In the genomic region with DNA sequence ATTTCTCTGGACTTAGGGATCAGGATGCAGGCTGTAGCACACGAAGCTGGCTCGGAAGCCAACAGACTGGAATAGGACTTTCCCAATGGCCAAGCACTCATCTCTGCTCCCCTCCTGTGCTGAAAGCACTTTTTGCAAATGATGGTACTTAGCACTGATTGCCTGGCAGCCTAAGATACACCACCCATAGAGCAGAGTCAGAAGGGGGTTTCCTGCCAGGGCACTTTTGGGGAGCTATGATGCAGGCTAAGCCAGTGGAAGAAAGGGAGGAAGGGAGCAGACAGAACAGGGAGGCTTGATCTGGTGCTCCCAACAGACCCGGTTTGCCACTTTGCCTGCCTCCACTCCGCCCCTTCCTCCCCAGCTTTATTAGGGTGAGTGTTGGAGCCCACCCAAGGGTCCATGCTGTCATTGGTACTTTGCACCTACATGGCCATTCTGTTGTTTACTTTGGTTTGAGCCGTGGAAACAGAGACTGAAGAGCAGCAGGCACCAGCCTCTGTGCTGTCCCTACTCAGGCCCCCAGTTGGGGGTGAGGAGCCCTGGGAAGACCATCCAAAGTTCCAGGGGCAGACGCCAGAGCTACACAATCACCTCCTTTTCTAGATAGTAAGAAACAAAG, we compare ENCODE assay signal across 1 cellular context.
TF ChIP-seq lines count a peak whose summit lies in the region.

No MANE protein-coding gene starts in this region.

TF ChIP-seq in HepG2, 621 proteins besides CTCF, POLR2A, EP300 and RAD21 (continued from another document):
- TF ChIP-seq YY1 (IDR thresholded peaks at IDR 0.05; ENCODE audit: insufficient read depth, insufficient replicate concordance, low read depth, low read length) (no peak), NFATC3 (CRISPR knock-in tag; IDR thresholded peaks at IDR 0.05) (no peak), ZSCAN21 (CRISPR knock-in tag; IDR thresholded peaks at IDR 0.05; ENCODE audit: borderline replicate concordance) (no peak; the same call in 1 of the 2 replicates), FOXA1 (IDR thresholded peaks at IDR 0.05) (no peak), FOXA1 (CRISPR knock-in tag; IDR thresholded peaks at IDR 0.05) (peak; percentile 86), XRCC5 (optimal IDR thresholded peaks at IDR 0.05; ENCODE audit: low read length) (peak; percentile 54), ATF7-NPFF (CRISPR knock-in tag; IDR thresholded peaks at IDR 0.05; ENCODE audit: low read depth) (no peak), ZNF546 (CRISPR knock-in tag; conservative IDR thresholded peaks at IDR 0.05) (no peak), ZC3H13 (CRISPR knock-in tag; IDR thresholded peaks at IDR 0.05) (no peak), ZNF282 (IDR thresholded peaks at IDR 0.05; ENCODE audit: partially characterized antibody) (no peak), ZNF10 (CRISPR knock-in tag; IDR thresholded peaks at IDR 0.05; ENCODE audit: borderline replicate concordance, low read depth) (no peak), ELF3 (CRISPR knock-in tag; IDR thresholded peaks at IDR 0.05) (no peak), ZNF367 (CRISPR knock-in tag; IDR thresholded peaks at IDR 0.05; ENCODE audit: borderline replicate concordance) (no peak), ZKSCAN1 (IDR thresholded peaks at IDR 0.05; ENCODE audit: low read length) (no peak), ZNF570 (CRISPR knock-in tag; IDR thresholded peaks at IDR 0.05; ENCODE audit: borderline replicate concordance) (no peak), ZFP37 (CRISPR knock-in tag; IDR thresholded peaks at IDR 0.05; ENCODE audit: borderline replicate concordance) (no peak), DPF2 (CRISPR knock-in tag; IDR thresholded peaks at IDR 0.05; ENCODE audit: borderline replicate concordance, low read depth) (no peak), HMG20A (CRISPR knock-in tag; IDR thresholded peaks at IDR 0.05; ENCODE audit: borderline replicate concordance) (no peak), ZNF589 (CRISPR knock-in tag; conservative IDR thresholded peaks at IDR 0.05) (no peak), ZFP90 (CRISPR knock-in tag; IDR thresholded peaks at IDR 0.05; ENCODE audit: borderline replicate concordance) (no peak), RARG (CRISPR knock-in tag; IDR thresholded peaks at IDR 0.05; ENCODE audit: low read depth) (no peak), PITX1 (CRISPR knock-in tag; IDR thresholded peaks at IDR 0.05) (0 out of 2 replicates have a peak, but pooled peaks have one; percentile 61), NFE2L2 (IDR thresholded peaks at IDR 0.05; ENCODE audit: low read length) (no peak), SAP130 (CRISPR knock-in tag; IDR thresholded peaks at IDR 0.05; ENCODE audit: low read depth) (peak; percentile 39; the same call in 1 of the 2 replicates)
- TF ChIP-seq, protein P1, sequence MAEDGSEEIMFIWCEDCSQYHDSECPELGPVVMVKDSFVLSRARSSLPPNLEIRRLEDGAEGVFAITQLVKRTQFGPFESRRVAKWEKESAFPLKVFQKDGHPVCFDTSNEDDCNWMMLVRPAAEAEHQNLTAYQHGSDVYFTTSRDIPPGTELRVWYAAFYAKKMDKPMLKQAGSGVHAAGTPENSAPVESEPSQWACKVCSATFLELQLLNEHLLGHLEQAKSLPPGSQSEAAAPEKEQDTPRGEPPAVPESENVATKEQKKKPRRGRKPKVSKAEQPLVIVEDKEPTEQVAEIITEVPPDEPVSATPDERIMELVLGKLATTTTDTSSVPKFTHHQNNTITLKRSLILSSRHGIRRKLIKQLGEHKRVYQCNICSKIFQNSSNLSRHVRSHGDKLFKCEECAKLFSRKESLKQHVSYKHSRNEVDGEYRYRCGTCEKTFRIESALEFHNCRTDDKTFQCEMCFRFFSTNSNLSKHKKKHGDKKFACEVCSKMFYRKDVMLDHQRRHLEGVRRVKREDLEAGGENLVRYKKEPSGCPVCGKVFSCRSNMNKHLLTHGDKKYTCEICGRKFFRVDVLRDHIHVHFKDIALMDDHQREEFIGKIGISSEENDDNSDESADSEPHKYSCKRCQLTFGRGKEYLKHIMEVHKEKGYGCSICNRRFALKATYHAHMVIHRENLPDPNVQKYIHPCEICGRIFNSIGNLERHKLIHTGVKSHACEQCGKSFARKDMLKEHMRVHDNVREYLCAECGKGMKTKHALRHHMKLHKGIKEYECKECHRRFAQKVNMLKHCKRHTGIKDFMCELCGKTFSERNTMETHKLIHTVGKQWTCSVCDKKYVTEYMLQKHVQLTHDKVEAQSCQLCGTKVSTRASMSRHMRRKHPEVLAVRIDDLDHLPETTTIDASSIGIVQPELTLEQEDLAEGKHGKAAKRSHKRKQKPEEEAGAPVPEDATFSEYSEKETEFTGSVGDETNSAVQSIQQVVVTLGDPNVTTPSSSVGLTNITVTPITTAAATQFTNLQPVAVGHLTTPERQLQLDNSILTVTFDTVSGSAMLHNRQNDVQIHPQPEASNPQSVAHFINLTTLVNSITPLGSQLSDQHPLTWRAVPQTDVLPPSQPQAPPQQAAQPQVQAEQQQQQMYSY (CRISPR knock-in tag; IDR thresholded peaks at IDR 0.05), result no peak
- TF ChIP-seq, protein P2, sequence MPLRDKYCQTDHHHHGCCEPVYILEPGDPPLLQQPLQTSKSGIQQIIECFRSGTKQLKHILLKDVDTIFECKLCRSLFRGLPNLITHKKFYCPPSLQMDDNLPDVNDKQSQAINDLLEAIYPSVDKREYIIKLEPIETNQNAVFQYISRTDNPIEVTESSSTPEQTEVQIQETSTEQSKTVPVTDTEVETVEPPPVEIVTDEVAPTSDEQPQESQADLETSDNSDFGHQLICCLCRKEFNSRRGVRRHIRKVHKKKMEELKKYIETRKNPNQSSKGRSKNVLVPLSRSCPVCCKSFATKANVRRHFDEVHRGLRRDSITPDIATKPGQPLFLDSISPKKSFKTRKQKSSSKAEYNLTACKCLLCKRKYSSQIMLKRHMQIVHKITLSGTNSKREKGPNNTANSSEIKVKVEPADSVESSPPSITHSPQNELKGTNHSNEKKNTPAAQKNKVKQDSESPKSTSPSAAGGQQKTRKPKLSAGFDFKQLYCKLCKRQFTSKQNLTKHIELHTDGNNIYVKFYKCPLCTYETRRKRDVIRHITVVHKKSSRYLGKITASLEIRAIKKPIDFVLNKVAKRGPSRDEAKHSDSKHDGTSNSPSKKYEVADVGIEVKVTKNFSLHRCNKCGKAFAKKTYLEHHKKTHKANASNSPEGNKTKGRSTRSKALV (CRISPR knock-in tag; IDR thresholded peaks at IDR 0.05), result no peak
- TF ChIP-seq, protein P3, sequence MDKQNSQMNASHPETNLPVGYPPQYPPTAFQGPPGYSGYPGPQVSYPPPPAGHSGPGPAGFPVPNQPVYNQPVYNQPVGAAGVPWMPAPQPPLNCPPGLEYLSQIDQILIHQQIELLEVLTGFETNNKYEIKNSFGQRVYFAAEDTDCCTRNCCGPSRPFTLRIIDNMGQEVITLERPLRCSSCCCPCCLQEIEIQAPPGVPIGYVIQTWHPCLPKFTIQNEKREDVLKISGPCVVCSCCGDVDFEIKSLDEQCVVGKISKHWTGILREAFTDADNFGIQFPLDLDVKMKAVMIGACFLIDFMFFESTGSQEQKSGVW (CRISPR knock-in tag; IDR thresholded peaks at IDR 0.05; ENCODE audit: borderline replicate concordance), result no peak
- TF ChIP-seq, protein P4, sequence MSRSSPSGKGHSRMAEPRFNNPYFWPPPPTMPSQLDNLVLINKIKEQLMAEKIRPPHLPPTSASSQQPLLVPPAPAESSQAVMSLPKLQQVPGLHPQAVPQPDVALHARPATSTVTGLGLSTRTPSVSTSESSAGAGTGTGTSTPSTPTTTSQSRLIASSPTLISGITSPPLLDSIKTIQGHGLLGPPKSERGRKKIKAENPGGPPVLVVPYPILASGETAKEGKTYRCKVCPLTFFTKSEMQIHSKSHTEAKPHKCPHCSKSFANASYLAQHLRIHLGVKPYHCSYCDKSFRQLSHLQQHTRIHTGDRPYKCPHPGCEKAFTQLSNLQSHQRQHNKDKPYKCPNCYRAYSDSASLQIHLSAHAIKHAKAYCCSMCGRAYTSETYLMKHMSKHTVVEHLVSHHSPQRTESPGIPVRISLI (CRISPR knock-in tag; IDR thresholded peaks at IDR 0.05; ENCODE audit: borderline replicate concordance), result no peak
- TF ChIP-seq, protein P5, sequence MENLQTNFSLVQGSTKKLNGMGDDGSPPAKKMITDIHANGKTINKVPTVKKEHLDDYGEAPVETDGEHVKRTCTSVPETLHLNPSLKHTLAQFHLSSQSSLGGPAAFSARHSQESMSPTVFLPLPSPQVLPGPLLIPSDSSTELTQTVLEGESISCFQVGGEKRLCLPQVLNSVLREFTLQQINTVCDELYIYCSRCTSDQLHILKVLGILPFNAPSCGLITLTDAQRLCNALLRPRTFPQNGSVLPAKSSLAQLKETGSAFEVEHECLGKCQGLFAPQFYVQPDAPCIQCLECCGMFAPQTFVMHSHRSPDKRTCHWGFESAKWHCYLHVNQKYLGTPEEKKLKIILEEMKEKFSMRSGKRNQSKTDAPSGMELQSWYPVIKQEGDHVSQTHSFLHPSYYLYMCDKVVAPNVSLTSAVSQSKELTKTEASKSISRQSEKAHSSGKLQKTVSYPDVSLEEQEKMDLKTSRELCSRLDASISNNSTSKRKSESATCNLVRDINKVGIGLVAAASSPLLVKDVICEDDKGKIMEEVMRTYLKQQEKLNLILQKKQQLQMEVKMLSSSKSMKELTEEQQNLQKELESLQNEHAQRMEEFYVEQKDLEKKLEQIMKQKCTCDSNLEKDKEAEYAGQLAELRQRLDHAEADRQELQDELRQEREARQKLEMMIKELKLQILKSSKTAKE (CRISPR knock-in tag; IDR thresholded peaks at IDR 0.05; ENCODE audit: borderline replicate concordance), result no peak
- TF ChIP-seq, protein P6, sequence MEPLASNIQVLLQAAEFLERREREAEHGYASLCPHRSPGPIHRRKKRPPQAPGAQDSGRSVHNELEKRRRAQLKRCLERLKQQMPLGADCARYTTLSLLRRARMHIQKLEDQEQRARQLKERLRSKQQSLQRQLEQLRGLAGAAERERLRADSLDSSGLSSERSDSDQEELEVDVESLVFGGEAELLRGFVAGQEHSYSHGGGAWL (CRISPR knock-in tag; IDR thresholded peaks at IDR 0.05), result no peak
